In genomic region chr16:14125030-14125681, GRCh38 we compare ENCODE assay signal across 1 cellular context.
TF ChIP-seq lines count a peak whose summit lies in the region.

No MANE protein-coding gene starts in this region.

TF ChIP-seq in GM23338, 12 proteins besides CTCF, POLR2A, EP300 and RAD21 (continued from another document):
- TF ChIP-seq ZNF462 (CRISPR knock-in tag; IDR thresholded peaks at IDR 0.05): no peak
- no peak for TF ChIP-seq EZH2 (IDR thresholded peaks at IDR 0.05; ENCODE audit: low read depth, unreplicated experiment)
- no peak for TF ChIP-seq ETS1 (IDR thresholded peaks at IDR 0.05)
- TF ChIP-seq STAT1 (IDR thresholded peaks at IDR 0.05; ENCODE audit: unreplicated experiment): no peak
- no peak for TF ChIP-seq NANOG (IDR thresholded peaks at IDR 0.05; ENCODE audit: borderline replicate concordance)
- no peak for TF ChIP-seq EZH2phosphoT487 (IDR thresholded peaks at IDR 0.05; ENCODE audit: unreplicated experiment)
- no peak for TF ChIP-seq POLR2AphosphoS5 (IDR thresholded peaks at IDR 0.05; ENCODE audit: low read depth)
- no peak for TF ChIP-seq JUNB (IDR thresholded peaks at IDR 0.05; ENCODE audit: unreplicated experiment)
- TF ChIP-seq ZNF114 (CRISPR knock-in tag; IDR thresholded peaks at IDR 0.05): no peak
- no peak for TF ChIP-seq CREB1 (CRISPR knock-in tag; IDR thresholded peaks at IDR 0.05; ENCODE audit: low read depth)
